ENCODE assay signal across 1 cellular context in genomic region chr20:4720121-4720976, GRCh38.
A peak's percentile ranks its signal among the peaks of the same experiment; 100 is the strongest.
TF ChIP-seq lines count a peak whose summit lies in the region.

No MANE protein-coding gene starts in this region.

TF ChIP-seq in HepG2, 621 proteins besides CTCF, POLR2A, EP300 and RAD21 (continued from another document and continues in another):
- no peak for TF ChIP-seq ZBTB40 (IDR thresholded peaks at IDR 0.05)
- TF ChIP-seq ZBTB40 (CRISPR knock-in tag; IDR thresholded peaks at IDR 0.05), result no peak
- TF ChIP-seq ZBTB7A (CRISPR knock-in tag; IDR thresholded peaks at IDR 0.05), result no peak
- no peak for TF ChIP-seq ZNF570 (CRISPR knock-in tag; IDR thresholded peaks at IDR 0.05; ENCODE audit: borderline replicate concordance)
- 0 out of 2 replicates have a peak, but pooled peaks have one; percentile 22 for TF ChIP-seq KMT2B (CRISPR knock-in tag; IDR thresholded peaks at IDR 0.05)
- TF ChIP-seq SRSF1 (optimal IDR thresholded peaks at IDR 0.05; ENCODE audit: low read depth, low read length), result no peak
- no peak for TF ChIP-seq SP140L (CRISPR knock-in tag; IDR thresholded peaks at IDR 0.05; ENCODE audit: borderline replicate concordance)
- TF ChIP-seq ZFP37 (CRISPR knock-in tag; IDR thresholded peaks at IDR 0.05; ENCODE audit: borderline replicate concordance), result no peak
- TF ChIP-seq ZNF530 (CRISPR knock-in tag; IDR thresholded peaks at IDR 0.05; ENCODE audit: low read depth), result no peak
- no peak for TF ChIP-seq SYNCRIP (IDR thresholded peaks at IDR 0.05; ENCODE audit: insufficient read depth, low read depth, low read length)
- TF ChIP-seq POGK (CRISPR knock-in tag; conservative IDR thresholded peaks at IDR 0.05), result no peak
- TF ChIP-seq ZNF749 (CRISPR knock-in tag; IDR thresholded peaks at IDR 0.05; ENCODE audit: borderline replicate concordance), result 0 out of 2 replicates have a peak, but pooled peaks have one; percentile 19
- no peak for TF ChIP-seq PLRG1 (conservative IDR thresholded peaks at IDR 0.05)
- TF ChIP-seq SKIL (CRISPR knock-in tag; IDR thresholded peaks at IDR 0.05; ENCODE audit: borderline replicate concordance), result 0 out of 2 replicates have a peak, but pooled peaks have one; percentile 30
- no peak for TF ChIP-seq RBFOX2 (IDR thresholded peaks at IDR 0.05; ENCODE audit: low read depth, low read length)
- TF ChIP-seq CHCHD3 (CRISPR knock-in tag; IDR thresholded peaks at IDR 0.05), result no peak
- no peak for TF ChIP-seq FOXM1 (CRISPR knock-in tag; IDR thresholded peaks at IDR 0.05)
- no peak for TF ChIP-seq ZNF276 (CRISPR knock-in tag; IDR thresholded peaks at IDR 0.05; ENCODE audit: low read depth)
- no peak for TF ChIP-seq ZNF20 (CRISPR knock-in tag; IDR thresholded peaks at IDR 0.05)
- no peak for TF ChIP-seq TCF12 (IDR thresholded peaks at IDR 0.05)
- TF ChIP-seq TCF12 (CRISPR knock-in tag; IDR thresholded peaks at IDR 0.05), result no peak
- no peak for TF ChIP-seq HDAC6 (IDR thresholded peaks at IDR 0.05; ENCODE audit: low read depth, low read length)
- peak; percentile 73 for TF ChIP-seq XRCC5 (optimal IDR thresholded peaks at IDR 0.05; ENCODE audit: low read length)
- no peak for TF ChIP-seq TCF7L2 (IDR thresholded peaks at IDR 0.05; ENCODE audit: low read depth, low read length)
- 0 out of 2 replicates have a peak, but pooled peaks have one; percentile 3 for TF ChIP-seq MTERF4 (CRISPR knock-in tag; IDR thresholded peaks at IDR 0.05)
- TF ChIP-seq ZNF646 (CRISPR knock-in tag; IDR thresholded peaks at IDR 0.05), result peak; percentile 56; the same call in 1 of the 2 replicates
- no peak for TF ChIP-seq ZNF737 (CRISPR knock-in tag; IDR thresholded peaks at IDR 0.05; ENCODE audit: borderline replicate concordance)
- peak; percentile 49; the same call in 1 of the 2 replicates for TF ChIP-seq YEATS4 (CRISPR knock-in tag; IDR thresholded peaks at IDR 0.05; ENCODE audit: borderline replicate concordance)
- TF ChIP-seq ZMAT5 (CRISPR knock-in tag; IDR thresholded peaks at IDR 0.05; ENCODE audit: borderline replicate concordance, low read depth), result no peak
- no peak for TF ChIP-seq MED13 (CRISPR knock-in tag; IDR thresholded peaks at IDR 0.05)
- TF ChIP-seq ELF1 (CRISPR knock-in tag; IDR thresholded peaks at IDR 0.05), result peak; percentile 70
- peak; percentile 69 for TF ChIP-seq HNRNPK (IDR thresholded peaks at IDR 0.05; ENCODE audit: low read depth, low read length, poor library complexity, severe bottlenecking)
- no peak for TF ChIP-seq ZNF839 (CRISPR knock-in tag; IDR thresholded peaks at IDR 0.05; ENCODE audit: borderline replicate concordance)
- TF ChIP-seq DMAP1 (CRISPR knock-in tag; IDR thresholded peaks at IDR 0.05), result peak; percentile 52; the same call in 1 of the 2 replicates
- TF ChIP-seq ZNF678 (CRISPR knock-in tag; IDR thresholded peaks at IDR 0.05), result no peak
- TF ChIP-seq TOE1 (CRISPR knock-in tag; IDR thresholded peaks at IDR 0.05), result no peak
- TF ChIP-seq SUZ12 (IDR thresholded peaks at IDR 0.05; ENCODE audit: low read depth, low read length), result no peak
- TF ChIP-seq ZNF619 (CRISPR knock-in tag; IDR thresholded peaks at IDR 0.05), result no peak
- no peak; the same call in 1 of the 2 replicates for TF ChIP-seq ISX (CRISPR knock-in tag; conservative IDR thresholded peaks at IDR 0.05)
- TF ChIP-seq ZKSCAN1 (IDR thresholded peaks at IDR 0.05; ENCODE audit: low read length), result no peak
